8 cellular contexts compared by ENCODE assay signal in the genomic region with DNA sequence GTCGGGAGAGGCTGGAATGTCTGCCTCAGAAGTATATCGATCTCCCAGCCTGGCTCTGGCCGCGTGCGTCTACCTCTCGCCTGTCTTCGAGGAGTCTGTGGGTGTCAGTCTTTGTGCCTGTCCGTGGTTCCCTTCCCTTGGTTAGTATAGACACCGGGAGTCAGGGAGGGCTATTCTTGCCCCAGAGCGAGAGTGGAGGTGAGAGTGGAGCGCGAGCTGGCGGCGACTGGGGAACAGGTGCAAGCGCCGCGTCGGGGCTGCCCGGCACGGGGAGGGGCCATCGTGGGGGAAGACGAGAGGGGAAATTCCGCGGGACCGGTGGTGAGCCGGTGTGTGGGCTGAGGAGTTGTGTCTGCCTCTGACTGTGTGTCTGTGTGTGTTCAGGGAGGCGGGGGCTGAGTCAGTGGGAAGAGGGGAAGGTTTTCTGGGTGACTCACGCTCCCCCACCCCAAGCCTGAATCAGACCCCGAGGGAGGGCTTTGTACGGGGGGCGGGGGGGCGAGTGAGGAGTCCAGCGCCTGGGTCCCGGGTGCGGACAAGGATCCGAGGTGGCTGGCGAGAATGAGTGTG. TPM values are rescaled to one million over a fixed set of nuclear protein-coding genes. Genes with fewer than 3 reads are reported as not detected.
DNase-seq lines count a peak whose midpoint lies in the region; ATAC-seq, FAIRE-seq and TF ChIP-seq lines count a peak whose summit lies in the region.

No MANE protein-coding gene starts in this region.

- H3K27me3 ChIP-seq in iPS-18a (ENCODE audit: control insufficient read depth, insufficient read depth, low read length): peaks cover 52% of the 10 kb centered on the region
- H3K27me3 ChIP-seq in small intestine (ENCODE audit: control insufficient read depth in 2 of 2, insufficient read depth in 2 of 2, low read length in 2 of 2): no peaks in the 10 kb centered on the region

- H3K27ac ChIP-seq in iPS-18a (ENCODE audit: low read length) (no peak overlapping the region), small intestine (ENCODE audit: low read depth in 1 of 2, low read length in 1 of 2) (peak overlapping the region; percentile 94 to 99)

- H3K36me3 ChIP-seq in iPS-18a (ENCODE audit: control insufficient read depth, low read depth, low read length): no peaks in the 10 kb centered on the region
- H3K36me3 ChIP-seq in small intestine (ENCODE audit: control insufficient read depth in 2 of 2, insufficient read depth in 2 of 2, low read length in 2 of 2): peaks cover 9 to 10% of the 10 kb centered on the region in 2 donors

- peak; percentile 19 for ATAC-seq in HG03469 (IDR thresholded peaks at IDR 0.05; ENCODE audit: unreplicated experiment)

- 1% methylated on average over 36 to 37 of the region's 37 CpGs for WGBS in small intestine, 3 donors

- FAIRE-seq in small intestine (lab: Jason Lieb, UNC): no peak
- no peak for FAIRE-seq in urothelium cell line (lab: Jason Lieb, UNC)

- H3K4me1 ChIP-seq in iPS-18a (ENCODE audit: control insufficient read depth, low read depth, low read length): peaks cover 16% of the 10 kb centered on the region
- H3K4me1 ChIP-seq in small intestine (ENCODE audit: control insufficient read depth in 2 of 2, insufficient read depth in 1 of 2, low read depth in 1 of 2, low read length in 1 of 2): peaks cover 4 to 18% of the 10 kb centered on the region in 2 donors

- peak; percentile 47 for DNase-seq in NCI-H510A (lab: John Stamatoyannopoulos, UW)
- DNase-seq in NCI-H510A treated with DMSO at 0.1 percent for 48 hours (lab: John Stamatoyannopoulos, UW): no peak
- peak; percentile 97 for DNase-seq in T-helper 9 cell
- DNase-seq in astrocyte of the spinal cord (ENCODE audit: low read depth, low spot score): peak; percentile 95
- peak; percentile 65 for DNase-seq in small intestine
- no peak for DNase-seq in urothelium cell line (ENCODE audit: low spot score)

- H3K4me3 ChIP-seq in astrocyte of the spinal cord (ENCODE audit: low read depth, low read length) (peak overlapping the region; percentile 59), iPS-18a (ENCODE audit: low read length) (peak overlapping the region; percentile 76), small intestine (ENCODE audit: low read depth in 1 of 2, low read length in 2 of 2) (peak overlapping the region; percentile 62 to 71)

- peak overlapping the region; percentile 60 for H3K9ac ChIP-seq in iPS-18a (ENCODE audit: low read length)

- H3K9me3 ChIP-seq in iPS-18a (ENCODE audit: control insufficient read depth, low read depth, low read length): no peaks in the 10 kb centered on the region
- no peaks in the 10 kb centered on the region for H3K9me3 ChIP-seq in small intestine (ENCODE audit: control insufficient read depth, low read depth)

- no peak for TF ChIP-seq CTCF in astrocyte of the spinal cord (IDR thresholded peaks at IDR 0.05; ENCODE audit: low read depth, low read length)

- in situ Hi-C loops in astrocyte of the spinal cord (cut with HindIII; ENCODE audit: low sequenced_read_pairs): no loop called here

RNA-seq across cellular contexts. Expression of gene KDM6B, which starts 8.4 kb away (rescaled TPM):
- polyA plus RNA-seq in small intestine: 10 to 100 TPM in 2 of 3 donors, 1 to 10 TPM in 1; 8.4 to 26.1 (median 11.2) TPM

RNA-seq across cellular contexts. Expression of gene TMEM88, which starts 12.4 kb away (rescaled TPM):
- polyA plus RNA-seq in small intestine: 10 to 100 TPM in 1 of 3 donors, 1 to 10 TPM in 2; 3.8 to 17.5 (median 8.9) TPM

RNA-seq across cellular contexts. Expression of gene NAA38, which starts 14.9 kb away (rescaled TPM):
- 100 to 1,000 TPM in 1 of 3 donors, 10 to 100 TPM in 2; 70.0 to 142 (median 76.7) TPM for polyA plus RNA-seq in small intestine

RNA-seq across cellular contexts. Expression of gene CYB5D1, which starts 15.3 kb away (rescaled TPM):
- 1 to 10 TPM; 4.9 to 7.9 (median 4.9) TPM for polyA plus RNA-seq in small intestine

RNA-seq across cellular contexts. Expression of gene CHD3, which starts 46.1 kb away (rescaled TPM):
- 10 to 100 TPM; 23.7 to 60.4 (median 25.7) TPM for polyA plus RNA-seq in small intestine

Comparison
In these comparisons a context has a peak if more than half of its experiments do, and no peak if none do; other contexts are left out.
1. DNase-seq: peak in NCI-H510A (single experiment), T-helper 9 cell (single experiment), astrocyte of the spinal cord (single experiment) and small intestine (single experiment); none in NCI-H510A treated with DMSO at 0.1 percent for 48 hours (single experiment) and urothelium cell line (single experiment).
2. Peak in every context shown above with its lines, with median percentiles within 50 percentile points of each other: H3K4me3 ChIP-seq.